1 cellular context compared by ENCODE assay signal in the genomic region with DNA sequence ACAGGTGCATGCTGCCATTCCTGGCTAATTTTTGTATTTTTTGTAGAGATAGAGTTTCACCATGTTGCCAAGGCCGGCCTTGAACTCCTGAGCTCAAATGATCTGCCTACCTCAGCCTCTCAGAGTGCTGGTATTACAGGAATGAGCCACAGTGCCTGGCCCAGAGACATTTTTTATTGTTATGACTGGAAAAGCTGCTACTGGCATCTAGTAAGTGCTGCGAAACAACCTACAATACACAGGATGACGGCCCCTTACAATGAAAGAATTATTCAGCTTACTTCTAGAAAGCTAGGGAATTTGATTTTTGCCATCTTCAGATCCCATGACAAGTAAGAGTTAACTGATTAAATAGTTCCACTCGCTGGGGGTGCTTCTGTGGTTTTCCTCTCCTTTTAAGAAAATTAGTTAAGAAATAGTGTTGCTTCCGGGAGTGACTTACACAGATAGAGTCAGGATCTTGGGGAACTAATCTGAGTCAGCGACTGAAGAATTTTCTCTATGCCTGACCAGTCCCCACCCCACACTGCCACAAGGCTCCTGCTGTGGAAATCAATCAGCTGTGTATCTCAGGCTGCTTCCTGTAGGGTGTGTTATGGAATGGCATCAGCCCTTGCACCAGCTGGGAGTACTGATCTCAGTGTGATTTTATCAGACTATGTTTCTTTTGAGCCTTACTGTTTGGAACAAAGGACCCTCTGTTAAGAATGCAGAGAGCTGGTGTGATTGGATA.
TF ChIP-seq lines count a peak whose summit lies in the region.

No MANE protein-coding gene starts in this region.

TF ChIP-seq in liver, 16 proteins besides CTCF, POLR2A, EP300 and RAD21 (continued from another document):
- TF ChIP-seq GABPA (IDR thresholded peaks at IDR 0.05 in 1 of 2, conservative IDR thresholded peaks at IDR 0.05 in 1 of 2) (no peak), HNF4G (IDR thresholded peaks at IDR 0.05) (no peak), YY1 (IDR thresholded peaks at IDR 0.05) (no peak)
- TF ChIP-seq, protein P1, sequence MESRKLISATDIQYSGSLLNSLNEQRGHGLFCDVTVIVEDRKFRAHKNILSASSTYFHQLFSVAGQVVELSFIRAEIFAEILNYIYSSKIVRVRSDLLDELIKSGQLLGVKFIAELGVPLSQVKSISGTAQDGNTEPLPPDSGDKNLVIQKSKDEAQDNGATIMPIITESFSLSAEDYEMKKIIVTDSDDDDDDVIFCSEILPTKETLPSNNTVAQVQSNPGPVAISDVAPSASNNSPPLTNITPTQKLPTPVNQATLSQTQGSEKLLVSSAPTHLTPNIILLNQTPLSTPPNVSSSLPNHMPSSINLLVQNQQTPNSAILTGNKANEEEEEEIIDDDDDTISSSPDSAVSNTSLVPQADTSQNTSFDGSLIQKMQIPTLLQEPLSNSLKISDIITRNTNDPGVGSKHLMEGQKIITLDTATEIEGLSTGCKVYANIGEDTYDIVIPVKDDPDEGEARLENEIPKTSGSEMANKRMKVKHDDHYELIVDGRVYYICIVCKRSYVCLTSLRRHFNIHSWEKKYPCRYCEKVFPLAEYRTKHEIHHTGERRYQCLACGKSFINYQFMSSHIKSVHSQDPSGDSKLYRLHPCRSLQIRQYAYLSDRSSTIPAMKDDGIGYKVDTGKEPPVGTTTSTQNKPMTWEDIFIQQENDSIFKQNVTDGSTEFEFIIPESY (IDR thresholded peaks at IDR 0.05), result no peak
- TF ChIP-seq, protein P2, sequence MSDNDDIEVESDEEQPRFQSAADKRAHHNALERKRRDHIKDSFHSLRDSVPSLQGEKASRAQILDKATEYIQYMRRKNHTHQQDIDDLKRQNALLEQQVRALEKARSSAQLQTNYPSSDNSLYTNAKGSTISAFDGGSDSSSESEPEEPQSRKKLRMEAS (IDR thresholded peaks at IDR 0.05), result no peak
